8 cellular contexts compared by ENCODE assay signal in the genomic region with DNA sequence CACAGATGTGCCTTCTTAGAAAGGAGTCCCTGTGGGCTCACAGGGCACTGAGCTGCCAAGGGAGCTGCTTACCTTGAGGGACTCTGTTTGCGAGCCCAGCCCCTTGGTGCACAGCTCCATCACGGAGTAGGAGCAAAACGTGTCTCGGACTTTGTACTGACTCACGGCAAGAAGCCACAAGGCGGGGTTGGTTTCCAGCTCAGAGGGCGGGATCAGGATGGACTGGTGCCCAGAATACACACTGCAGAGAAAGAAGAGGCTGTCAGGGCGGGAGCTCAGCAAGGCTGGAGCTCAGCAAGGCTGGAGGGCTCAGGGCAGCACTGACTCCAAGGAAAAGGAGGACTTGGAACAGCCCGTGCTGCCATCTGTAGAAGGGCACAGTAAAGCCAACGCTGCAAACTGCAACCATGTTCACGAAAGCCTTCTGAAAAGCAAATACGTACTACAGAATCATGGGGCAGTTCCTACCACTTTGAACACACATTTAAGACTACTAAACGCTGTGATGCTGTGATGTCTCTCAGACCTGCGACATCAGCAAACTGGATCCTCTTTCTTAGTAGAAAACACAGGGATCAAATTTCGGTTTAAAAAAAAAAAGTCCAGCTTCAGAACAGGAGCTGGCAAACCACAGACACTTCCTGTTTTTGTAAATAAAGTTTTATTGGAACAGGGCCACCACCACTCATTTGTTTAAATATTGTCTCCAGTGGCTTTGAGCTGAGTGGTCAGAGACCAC.
DNase-seq lines count a peak whose midpoint lies in the region; ATAC-seq and TF ChIP-seq lines count a peak whose summit lies in the region.

No MANE protein-coding gene starts in this region.

- no peaks in the 10 kb centered on the region for H3K9me3 Mint-ChIP-seq in WTC11
- no peaks in the 10 kb centered on the region for H3K9me3 Mint-ChIP-seq in endodermal cell

- POLR2A ChIA-PET in WTC11 (lab: Charles Lee), result no interaction called here

- H3K27me3 Mint-ChIP-seq in WTC11 (ENCODE audit: low read depth) (no peaks in the 10 kb centered on the region), endodermal cell (ENCODE audit: insufficient read depth) (no peaks in the 10 kb centered on the region)

- no peaks in the 10 kb centered on the region for H3K4me1 ChIP-seq in endodermal cell (ENCODE audit: control insufficient read depth, insufficient read depth, low read length)
- no peaks in the 10 kb centered on the region for H3K4me1 ChIP-seq in mesodermal cell (ENCODE audit: control insufficient read depth, insufficient read depth, low read length, poor library complexity, severe bottlenecking)
- no peaks in the 10 kb centered on the region for H3K4me1 ChIP-seq in testis

- ATAC-seq in WTC11 (peak; percentile 90), HG02588 (IDR thresholded peaks at IDR 0.05; ENCODE audit: unreplicated experiment) (no peak)

- peak overlapping the region; percentile 18; the same call in 1 of the 2 replicates for H3K4me3 Mint-ChIP-seq in WTC11
- no peak overlapping the region for H3K4me3 Mint-ChIP-seq in endodermal cell

- H3K27me3 ChIP-seq in endodermal cell (ENCODE audit: control insufficient read depth, insufficient read depth, low read length, poor library complexity, severe bottlenecking), result no peaks in the 10 kb centered on the region
- no peaks in the 10 kb centered on the region for H3K27me3 ChIP-seq in testis

- H3K27ac Mint-ChIP-seq in WTC11 (peak overlapping the region; percentile 87), endodermal cell (peak overlapping the region; percentile 8)

- CTCF ChIA-PET in WTC11 (lab: Charles Lee), result interaction anchor here (1.0 to 2.1 kb wide), 4 partner anchors 22 to 459 kb away, joined by 3 to 7 read pairs (median 4); no protein-coding TSS in a partner anchor

- no peaks in the 10 kb centered on the region; the same call in 1 of the 2 replicates for H3K36me3 Mint-ChIP-seq in WTC11
- H3K36me3 Mint-ChIP-seq in endodermal cell (ENCODE audit: low read depth), result peaks cover 30% of the 10 kb centered on the region

- no peaks in the 10 kb centered on the region for H3K9me3 ChIP-seq in endodermal cell (ENCODE audit: control insufficient read depth, low read length)
- H3K9me3 ChIP-seq in mesodermal cell (ENCODE audit: control insufficient read depth, low read length), result no peaks in the 10 kb centered on the region
- H3K9me3 ChIP-seq in testis, result no peaks in the 10 kb centered on the region

- intact Hi-C loops in testis (cut with DNase I; ENCODE audit: low total_unique reads), result no loop called here

- TF ChIP-seq POLR2A in testis (IDR thresholded peaks at IDR 0.05), result no peak

- H3K9ac ChIP-seq in endodermal cell (ENCODE audit: extremely low read depth, low read length, poor library complexity, severe bottlenecking), result no peak overlapping the region

- H3K4me1 Mint-ChIP-seq in WTC11 (peaks cover 10% of the 10 kb centered on the region), endodermal cell (peaks cover 6% of the 10 kb centered on the region)

- 78 to 85% methylated on average over 13 to 15 of the region's 15 CpGs for WGBS in endodermal cell (ENCODE audit: insufficient coverage in 1 of 2, insufficient read length in 1 of 2), 2 experiments
- WGBS in mesodermal cell (ENCODE audit: insufficient coverage in 2 of 2), 2 experiments, result 83 to 84% methylated on average over 15 of the region's 15 CpGs
- 52 to 53% methylated on average over 15 of the region's 15 CpGs for WGBS in testis, 2 donors

- H3K36me3 ChIP-seq in endodermal cell (ENCODE audit: control insufficient read depth, insufficient read depth, low read length) (peaks cover 17% of the 10 kb centered on the region), mesodermal cell (ENCODE audit: control insufficient read depth, insufficient read depth, low read length) (peaks cover 15% of the 10 kb centered on the region), testis (ENCODE audit: low read depth, missing control alignments) (no peaks in the 10 kb centered on the region)

- no peak for TF ChIP-seq CTCF in WTC11 (IDR thresholded peaks at IDR 0.05)
- no peak for TF ChIP-seq CTCF in endodermal cell (conservative IDR thresholded peaks at IDR 0.05)
- TF ChIP-seq CTCF in testis (IDR thresholded peaks at IDR 0.05), result no peak

- H3K4me3 ChIP-seq in endodermal cell (ENCODE audit: low read length) (no peak overlapping the region), mesodermal cell (ENCODE audit: extremely low read depth, insufficient read depth, low read length, poor library complexity, severe bottlenecking) (no peak overlapping the region), testis (no peak overlapping the region)

- DNase-seq in NCI-H1436 (lab: John Stamatoyannopoulos, UW) (peak; percentile 13), NCI-H1436 treated with DMSO at 0.1 percent for 48 hours (lab: John Stamatoyannopoulos, UW) (no peak), NCI-H2029 treated with DMSO at 0.1 percent for 48 hours (lab: John Stamatoyannopoulos, UW) (peak; percentile 68), WTC11 (ENCODE audit: low spot score) (peak; percentile 31), endodermal cell (peak; percentile 58), testis (peak; percentile 88)

- H3K27ac ChIP-seq in endodermal cell (ENCODE audit: low read depth, low read length) (no peak overlapping the region), mesodermal cell (ENCODE audit: low read depth, low read length, severe bottlenecking) (peak overlapping the region; percentile 57), testis (peak overlapping the region in 1 of 2 donors; percentile 11)

TF ChIP-seq in WTC11, 78 proteins besides CTCF, POLR2A, EP300 and RAD21:
- TF ChIP-seq ZNF138 (CRISPR knock-in tag; conservative IDR thresholded peaks at IDR 0.05), result no peak
- TF ChIP-seq TEAD4 (CRISPR knock-in tag; IDR thresholded peaks at IDR 0.05), result no peak
- TF ChIP-seq MYBL2 (CRISPR knock-in tag; IDR thresholded peaks at IDR 0.05), result no peak
- TF ChIP-seq PRRX2 (CRISPR knock-in tag; IDR thresholded peaks at IDR 0.05), result no peak
- TF ChIP-seq NFE2L1 (CRISPR knock-in tag; IDR thresholded peaks at IDR 0.05), result no peak
- TF ChIP-seq ZNF121 (CRISPR knock-in tag; IDR thresholded peaks at IDR 0.05), result no peak
- TF ChIP-seq SMAD4 (CRISPR knock-in tag; IDR thresholded peaks at IDR 0.05), result no peak
- no peak for TF ChIP-seq ELF4 (CRISPR knock-in tag; IDR thresholded peaks at IDR 0.05; ENCODE audit: low read depth)
- no peak for TF ChIP-seq ZNF671 (CRISPR knock-in tag; IDR thresholded peaks at IDR 0.05)
- TF ChIP-seq, protein P1, sequence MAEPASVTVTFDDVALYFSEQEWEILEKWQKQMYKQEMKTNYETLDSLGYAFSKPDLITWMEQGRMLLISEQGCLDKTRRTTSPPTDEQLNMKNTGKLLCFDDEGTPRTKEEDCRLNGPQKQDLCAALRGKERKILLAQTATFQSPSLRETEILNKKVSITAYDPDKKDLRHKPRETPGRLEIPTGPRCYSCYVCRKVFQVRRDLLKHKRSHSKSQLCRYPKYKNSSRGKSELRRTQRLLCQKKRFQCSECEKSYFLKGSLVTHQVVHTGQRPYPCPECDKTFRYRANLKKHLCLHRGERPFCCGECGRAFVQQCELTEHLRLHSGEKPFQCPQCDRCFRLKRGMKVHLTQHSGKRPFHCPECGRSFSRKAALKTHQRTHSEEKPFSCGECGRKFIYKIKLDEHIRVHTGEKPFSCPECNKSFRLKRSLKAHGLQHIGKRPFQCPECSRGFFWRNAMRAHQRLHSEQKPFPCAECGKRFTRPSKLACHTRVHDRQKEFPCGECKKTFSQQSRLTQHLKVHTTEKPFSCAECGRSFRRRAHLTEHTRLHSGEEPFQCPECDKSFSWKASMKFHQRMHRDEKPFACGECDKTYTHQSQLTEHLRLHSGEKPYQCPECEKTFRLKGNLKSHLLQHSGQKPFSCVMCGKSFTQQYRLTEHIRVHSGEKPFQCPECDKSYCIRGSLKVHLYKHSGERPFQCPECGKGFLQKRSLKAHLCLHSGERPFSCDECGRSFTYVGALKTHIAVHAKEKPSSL (CRISPR knock-in tag; conservative IDR thresholded peaks at IDR 0.05), result no peak
- TF ChIP-seq ZNF317 (CRISPR knock-in tag; IDR thresholded peaks at IDR 0.05; ENCODE audit: borderline replicate concordance, low read depth), result no peak
- TF ChIP-seq, protein P2, sequence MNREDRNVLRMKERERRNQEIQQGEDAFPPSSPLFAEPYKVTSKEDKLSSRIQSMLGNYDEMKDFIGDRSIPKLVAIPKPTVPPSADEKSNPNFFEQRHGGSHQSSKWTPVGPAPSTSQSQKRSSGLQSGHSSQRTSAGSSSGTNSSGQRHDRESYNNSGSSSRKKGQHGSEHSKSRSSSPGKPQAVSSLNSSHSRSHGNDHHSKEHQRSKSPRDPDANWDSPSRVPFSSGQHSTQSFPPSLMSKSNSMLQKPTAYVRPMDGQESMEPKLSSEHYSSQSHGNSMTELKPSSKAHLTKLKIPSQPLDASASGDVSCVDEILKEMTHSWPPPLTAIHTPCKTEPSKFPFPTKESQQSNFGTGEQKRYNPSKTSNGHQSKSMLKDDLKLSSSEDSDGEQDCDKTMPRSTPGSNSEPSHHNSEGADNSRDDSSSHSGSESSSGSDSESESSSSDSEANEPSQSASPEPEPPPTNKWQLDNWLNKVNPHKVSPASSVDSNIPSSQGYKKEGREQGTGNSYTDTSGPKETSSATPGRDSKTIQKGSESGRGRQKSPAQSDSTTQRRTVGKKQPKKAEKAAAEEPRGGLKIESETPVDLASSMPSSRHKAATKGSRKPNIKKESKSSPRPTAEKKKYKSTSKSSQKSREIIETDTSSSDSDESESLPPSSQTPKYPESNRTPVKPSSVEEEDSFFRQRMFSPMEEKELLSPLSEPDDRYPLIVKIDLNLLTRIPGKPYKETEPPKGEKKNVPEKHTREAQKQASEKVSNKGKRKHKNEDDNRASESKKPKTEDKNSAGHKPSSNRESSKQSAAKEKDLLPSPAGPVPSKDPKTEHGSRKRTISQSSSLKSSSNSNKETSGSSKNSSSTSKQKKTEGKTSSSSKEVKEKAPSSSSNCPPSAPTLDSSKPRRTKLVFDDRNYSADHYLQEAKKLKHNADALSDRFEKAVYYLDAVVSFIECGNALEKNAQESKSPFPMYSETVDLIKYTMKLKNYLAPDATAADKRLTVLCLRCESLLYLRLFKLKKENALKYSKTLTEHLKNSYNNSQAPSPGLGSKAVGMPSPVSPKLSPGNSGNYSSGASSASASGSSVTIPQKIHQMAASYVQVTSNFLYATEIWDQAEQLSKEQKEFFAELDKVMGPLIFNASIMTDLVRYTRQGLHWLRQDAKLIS (CRISPR knock-in tag; IDR thresholded peaks at IDR 0.05; ENCODE audit: borderline replicate concordance), result no peak
- no peak for TF ChIP-seq NFATC4 (CRISPR knock-in tag; IDR thresholded peaks at IDR 0.05)
- TF ChIP-seq ETV6 (CRISPR knock-in tag; IDR thresholded peaks at IDR 0.05), result no peak
